ENCODE assay signal across 8 cellular contexts in the genomic region with DNA sequence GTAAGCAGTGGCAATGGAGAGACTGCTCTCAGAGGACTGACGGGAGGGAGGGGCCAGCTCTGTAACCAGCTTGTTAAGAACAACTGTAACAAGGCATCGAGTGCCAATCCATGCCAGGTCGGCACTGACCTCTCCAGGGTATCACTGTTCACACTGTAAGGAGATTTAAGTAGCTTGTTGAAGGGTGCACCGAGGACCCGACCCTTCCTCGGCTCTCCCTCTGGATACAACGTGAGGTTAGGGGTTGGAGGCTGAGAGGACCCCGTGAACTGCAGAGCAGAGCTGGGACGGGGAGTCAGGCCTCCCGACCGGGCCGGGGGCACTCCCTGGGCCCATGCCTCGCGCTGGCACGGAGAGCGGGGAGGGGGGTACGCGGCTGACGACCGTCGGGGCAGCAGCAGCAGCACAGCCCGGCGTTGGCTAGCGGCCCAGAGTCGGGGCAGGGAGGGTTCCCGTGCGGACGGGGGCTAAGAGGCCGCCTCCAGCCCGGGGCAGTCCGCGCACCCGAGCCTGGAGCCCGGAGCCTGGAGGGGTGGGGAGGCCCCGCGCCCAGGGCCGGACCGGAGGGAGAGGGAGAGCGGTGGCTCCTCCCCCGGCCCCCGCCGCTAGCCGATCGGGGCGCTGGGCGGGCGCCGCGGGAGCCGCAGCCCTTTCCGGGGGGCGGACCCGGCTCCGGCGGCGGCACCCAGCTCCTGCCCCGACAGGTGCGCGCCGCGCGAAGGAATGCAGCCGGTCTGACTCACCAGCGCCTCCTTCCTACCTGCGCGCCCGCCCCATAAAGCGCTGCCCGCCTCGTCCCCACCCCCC. TPM values are rescaled to one million over a fixed set of nuclear protein-coding genes. Genes with fewer than 3 reads are reported as not detected.
DNase-seq lines count a peak whose midpoint lies in the region; ATAC-seq, FAIRE-seq and TF ChIP-seq lines count a peak whose summit lies in the region.

A gene (plus strand): TSS at position 804 of the 807 bp plus-strand sequence. CDS start 3,245 bp downstream, outside the sequence.

- H3K9me3 ChIP-seq in AG04450 (ENCODE audit: control insufficient read depth, insufficient read depth, low read length) (no peaks in the 10 kb centered on the region; the same call in 1 of the 2 replicates), HepG2 (ENCODE audit: low read length) (no peaks in the 10 kb centered on the region)

- TF ChIP-seq CTCF in AG04450 (IDR thresholded peaks at IDR 0.05; ENCODE audit: low read depth, low read length) (no peak), HFFc6 (IDR thresholded peaks at IDR 0.05) (no peak), activated B cell treated with CpG ODN at 0.5 μM for 24 hours (IDR thresholded peaks at IDR 0.05) (no peak), bronchial epithelial cell (IDR thresholded peaks at IDR 0.05; ENCODE audit: insufficient read depth, low read length, severe bottlenecking) (no peak), HepG2 (CRISPR knock-in tag; IDR thresholded peaks at IDR 0.05) (peak; percentile 51)

- DNase-seq in AG04450 (ENCODE audit: low read depth, low spot score) (no peak), HFFc6 (no peak), activated B cell treated with CpG ODN at 0.5 μM for 24 hours (peak; percentile 58), bronchial epithelial cell (ENCODE audit: low read depth) (peak; percentile 79), HepG2 (ENCODE audit: low spot score) (peak; percentile 39), KG1 (lab: John Stamatoyannopoulos, UW) (no peak), DMS153 treated with DMSO at 0.1 percent for 48 hours (lab: John Stamatoyannopoulos, UW; ENCODE audit: unreplicated experiment) (no peak)
- peak; percentile 41 for DNase-seq in stimulated activated CD4-positive, alpha-beta T cell treated with anti-CD3 and anti-CD28 coated beads, Interleukin-4, amount 100 ng/mL, for 24 hours

- H3K4me1 Mint-ChIP-seq in HFFc6 (ENCODE audit: low read depth) (no peaks in the 10 kb centered on the region), activated B cell treated with CpG ODN at 0.5 μM for 24 hours (peaks cover 4% of the 10 kb centered on the region)

- H3K27ac ChIP-seq in AG04450 (ENCODE audit: low read depth, low read length) (no peak within 1 kb of the TSS), HepG2 (ENCODE audit: extremely low read length, insufficient read depth, low read length) (no peak within 1 kb of the TSS)

- H3K4me3 Mint-ChIP-seq in HFFc6 (peak within 1 kb of the TSS; percentile 45), activated B cell treated with CpG ODN at 0.5 μM for 24 hours (peak within 1 kb of the TSS; percentile 75)

- H4K20me1 ChIP-seq in HepG2 (ENCODE audit: insufficient read depth, low read length), result no peaks in the 10 kb centered on the region

- TF ChIP-seq POLR2A in HepG2 (IDR thresholded peaks at IDR 0.05; ENCODE audit: insufficient read depth in 1 of 2, low read depth in 2 of 2, low read length in 2 of 2), result no peak

- H3K9me3 Mint-ChIP-seq in HFFc6 (no peaks in the 10 kb centered on the region), activated B cell treated with CpG ODN at 0.5 μM for 24 hours (no peaks in the 10 kb centered on the region)

- no peaks in the 10 kb centered on the region for H3K36me3 Mint-ChIP-seq in HFFc6 (ENCODE audit: low read depth)
- no peaks in the 10 kb centered on the region for H3K36me3 Mint-ChIP-seq in activated B cell treated with CpG ODN at 0.5 μM for 24 hours (ENCODE audit: low read depth)

- H3K27me3 Mint-ChIP-seq in HFFc6 (ENCODE audit: insufficient read depth), result peaks cover 24% of the 10 kb centered on the region
- peaks cover 8% of the 10 kb centered on the region for H3K27me3 Mint-ChIP-seq in activated B cell treated with CpG ODN at 0.5 μM for 24 hours

- H3K27ac Mint-ChIP-seq in HFFc6 (no peak within 1 kb of the TSS), activated B cell treated with CpG ODN at 0.5 μM for 24 hours (no peak within 1 kb of the TSS)

- in situ Hi-C loops in HepG2 (cut with HindIII; ENCODE audit: extremely low pct_ligation_motif_present, low pct_unique_long_range_greater_than_20kb), result no loop called here

- ATAC-seq in activated B cell treated with CpG ODN at 0.5 μM for 24 hours (ENCODE audit: low read depth), result peak; percentile 83
- ATAC-seq in HepG2, result peak; percentile 62

- 7% methylated on average over 14 of the region's 70 CpGs for WGBS in HepG2 (ENCODE audit: low lambda C conversion rate)

- H3K36me3 ChIP-seq in bronchial epithelial cell (ENCODE audit: control insufficient read depth, insufficient read depth, low read length) (peaks cover 18% of the 10 kb centered on the region), HepG2 (replicated peaks in 1 of 2; ENCODE audit: control insufficient read depth in 1 of 2, insufficient read depth in 2 of 2, low read length in 2 of 2) (no peaks in the 10 kb centered on the region)

- peak within 1 kb of the TSS; percentile 53; the same call in 1 of the 2 replicates for H3K9ac ChIP-seq in HepG2 (ENCODE audit: insufficient read depth, low read depth, low read length)

- CTCF ChIA-PET in AG04450 (lab: Charles Lee), result interaction anchor here (1.0 kb wide), 1 partner anchor 27 kb away, joined by 3 read pairs; no protein-coding TSS in a partner anchor
- CTCF ChIA-PET in activated B cell treated with CpG ODN at 0.5 μM for 24 hours (lab: Charles Lee), result interaction anchor here (0.6 to 0.7 kb wide), 2 partner anchors 46 to 138 kb away, joined by 3 read pairs; no protein-coding TSS in a partner anchor
- CTCF ChIA-PET in HepG2 (lab: Yijun Ruan, JAX; ENCODE audit: low intra/inter-chr PET ratio, low total read pairs), result no interaction called here

- peak within 1 kb of the TSS; percentile 25; the same call in 1 of the 2 replicates for H3K4me3 ChIP-seq in AG04450 (ENCODE audit: low read depth, low read length)
- H3K4me3 ChIP-seq in bronchial epithelial cell (ENCODE audit: low read depth, low read length), result peak within 1 kb of the TSS; percentile 97
- peak within 1 kb of the TSS; percentile 64 to 87 (median 72) for H3K4me3 ChIP-seq in HepG2 (replicated peaks in 1 of 3; ENCODE audit: insufficient read depth in 1 of 3, low read depth in 2 of 3, low read length in 3 of 3)

- POLR2A ChIA-PET in AG04450 (lab: Yijun Ruan, JAX), result interaction anchor here (0.6 kb wide), 1 partner anchor 16 kb away, joined by 3 read pairs; no protein-coding TSS in a partner anchor
- POLR2A ChIA-PET in activated B cell treated with CpG ODN at 0.5 μM for 24 hours (lab: Charles Lee), result no interaction called here
- POLR2A ChIA-PET in HepG2 (lab: Yijun Ruan, JAX), result interaction anchor here (0.7 to 1.9 kb wide), 9 partner anchors 9 to 109 kb away, joined by 3 to 7 read pairs (median 4); a partner anchor contains a TSS

- H3K4me1 ChIP-seq in HepG2 (ENCODE audit: insufficient read depth, low read length), result peaks cover 32% of the 10 kb centered on the region

- FAIRE-seq in bronchial epithelial cell (lab: Jason Lieb, UNC) (no peak), HepG2 (lab: Jason Lieb, UNC) (no peak)

- H3K4me2 ChIP-seq in HepG2 (ENCODE audit: low read depth, low read length), result peak within 1 kb of the TSS; percentile 98

- H3K79me2 ChIP-seq in HepG2 (ENCODE audit: insufficient read depth, low read length), result no peaks in the 10 kb centered on the region

- H3K27me3 ChIP-seq in AG04450 (ENCODE audit: control insufficient read depth, insufficient read depth, low read length), result peaks cover 43% of the 10 kb centered on the region
- no peaks in the 10 kb centered on the region for H3K27me3 ChIP-seq in bronchial epithelial cell (ENCODE audit: control insufficient read depth, insufficient read depth, low read length)
- peaks cover 8 to 48% of the 10 kb centered on the region in 2 experiments; a peak in 3 of 5 replicates for H3K27me3 ChIP-seq in HepG2 (ENCODE audit: control insufficient read depth in 1 of 2, insufficient read depth in 2 of 2, low read length in 2 of 2)

- no peak for TF ChIP-seq RAD21 in HepG2 (CRISPR knock-in tag; IDR thresholded peaks at IDR 0.05)

- BruUV-seq in HepG2 (replicated peaks; lab: Mats Ljungman, UMichigan), result no TSS peak

- intact Hi-C loops in activated B cell treated with CpG ODN at 0.5 μM for 24 hours (cut with micrococcal nuclease), result no loop called here
- intact Hi-C loops in HepG2 (cut with micrococcal nuclease; ENCODE audit: unreplicated experiment), result no loop called here

- peak within 1 kb of the TSS; percentile 46 for H2AFZ ChIP-seq in HepG2 (ENCODE audit: low read length)

- TF ChIP-seq EP300 in HepG2 (IDR thresholded peaks at IDR 0.05; ENCODE audit: low read depth in 2 of 2, low read length in 2 of 2) (no peak), HepG2 (CRISPR knock-in tag; IDR thresholded peaks at IDR 0.05; ENCODE audit: borderline replicate concordance) (no peak)

TF ChIP-seq in HepG2, 621 proteins besides CTCF, POLR2A, EP300 and RAD21 (continues in another document):
- TF ChIP-seq ZNF430 (CRISPR knock-in tag; IDR thresholded peaks at IDR 0.05), result no peak

RNA-seq across cellular contexts. Expression of the gene that starts here (rescaled TPM):
- 0.21 and 0.31 TPM in 2 replicates for polyA plus RNA-seq in AG04450 (2011; rRNA removed)
- polyA minus RNA-seq in AG04450 (2011; rRNA and poly(A)+ RNA removed), result 0.61 and 1.3 TPM in 2 replicates
- 1 to 10 TPM in 1 of 6 experiments, under 1 TPM in 4, not detected in 1; 0.28 to 1.0 (median 0.76) TPM for total RNA-seq in HFFc6 (2021; fragmentation: NEBNext Ultra II Directional; extraction: Animal tissue kit (Norgen Biotek cat#: 25700))
- total RNA-seq in activated B cell treated with CpG ODN at 0.5 μM for 24 hours, result 2.1 and 2.2 TPM in 2 replicates
- total RNA-seq in bronchial epithelial cell, result 297 and 565 TPM in 2 replicates
- total RNA-seq in HepG2 (2016; rRNA removed; fragmentation: Illumina TruSeq; extraction: Trizol), result 4.0 and 6.9 TPM in 2 replicates
- 9.2 and 10.4 TPM in 2 replicates for total RNA-seq in HepG2 (2016; cell fraction: cytosol; rRNA removed; fragmentation: Illumina TruSeq; extraction: Trizol; ENCODE audit: low read depth)
- 3.9 and 6.3 TPM in 2 replicates for total RNA-seq in HepG2 (2016; cell fraction: insoluble cytoplasmic fraction; rRNA removed; fragmentation: Illumina TruSeq; extraction: Trizol)
- total RNA-seq in HepG2 (2016; cell fraction: membrane; rRNA removed; fragmentation: Illumina TruSeq; extraction: Trizol), result 10.1 and 14.6 TPM in 2 replicates
- total RNA-seq in HepG2 (2016; cell fraction: nucleus; rRNA removed; fragmentation: Illumina TruSeq; extraction: Trizol), result 3.7 and 3.9 TPM in 2 replicates
- polyA plus RNA-seq in HepG2 (2011; rRNA removed), result 14.5 and 14.7 TPM in 2 replicates
- polyA plus RNA-seq in HepG2 (2011; cell fraction: cytosol; rRNA removed), result 5.1 and 8.2 TPM in 2 replicates
- polyA plus RNA-seq in HepG2 (2011; cell fraction: nucleus; rRNA removed), result 28.7 and 39.5 TPM in 2 replicates
- 13.2 and 14.2 TPM in 2 replicates for polyA plus RNA-seq in HepG2 (2012)
- polyA plus RNA-seq in HepG2 (2016; cell fraction: cytosol; fragmentation: Illumina TruSeq; extraction: Trizol; ENCODE audit: low read depth), result 36.1 and 40.9 TPM in 2 replicates
- 10.5 and 16.8 TPM in 2 replicates for polyA plus RNA-seq in HepG2 (2016; cell fraction: insoluble cytoplasmic fraction; fragmentation: Illumina TruSeq; extraction: Trizol; ENCODE audit: low read depth)
- 41.4 and 43.0 TPM in 2 replicates for polyA plus RNA-seq in HepG2 (2016; cell fraction: membrane; fragmentation: Illumina TruSeq; extraction: Trizol; ENCODE audit: low read depth)
- 20.5 and 28.1 TPM in 2 replicates for polyA plus RNA-seq in HepG2 (2016; cell fraction: nucleus; fragmentation: Illumina TruSeq; extraction: Trizol; ENCODE audit: insufficient read depth, low read depth)
- polyA minus RNA-seq in HepG2 (2011; rRNA and poly(A)+ RNA removed; ENCODE audit: low replicate concordance), result 25.3 and 28.4 TPM in 2 replicates
- polyA minus RNA-seq in HepG2 (2011; cell fraction: cytosol; rRNA and poly(A)+ RNA removed), result 8.4 and 12.7 TPM in 2 replicates
- 3.2 and 6.3 TPM in 2 replicates for polyA minus RNA-seq in HepG2 (2011; cell fraction: nucleus; rRNA and poly(A)+ RNA removed)

Comparison
In these comparisons a context has a peak if more than half of its experiments do, and no peak if none do; other contexts are left out.
1. RNA of the gene that starts here (total RNA-seq): 297 to 565 TPM in bronchial epithelial cell; 3.7 to 14.6 TPM in HepG2, 2.1 to 2.2 TPM in activated B cell treated with CpG ODN at 0.5 μM for 24 hours and 0.28 to 1.0 TPM in HFFc6; every median in the first group is over 10 times any median in the second.
2. DNase-seq: peak in activated B cell treated with CpG ODN at 0.5 μM for 24 hours (single experiment), bronchial epithelial cell (single experiment), HepG2 (single experiment) and stimulated activated CD4-positive, alpha-beta T cell treated with anti-CD3 and anti-CD28 coated beads, Interleukin-4, amount 100 ng/mL, for 24 hours (single experiment); none in AG04450 (single experiment), HFFc6 (single experiment), KG1 (single experiment) and DMS153 treated with DMSO at 0.1 percent for 48 hours (single experiment).
3. H3K4me3 ChIP-seq: peak in every context shown above with its lines; median percentile 97 in bronchial epithelial cell; 72 in HepG2; 25 in AG04450.